ENCODE assay signal across 8 cellular contexts in the genomic region with DNA sequence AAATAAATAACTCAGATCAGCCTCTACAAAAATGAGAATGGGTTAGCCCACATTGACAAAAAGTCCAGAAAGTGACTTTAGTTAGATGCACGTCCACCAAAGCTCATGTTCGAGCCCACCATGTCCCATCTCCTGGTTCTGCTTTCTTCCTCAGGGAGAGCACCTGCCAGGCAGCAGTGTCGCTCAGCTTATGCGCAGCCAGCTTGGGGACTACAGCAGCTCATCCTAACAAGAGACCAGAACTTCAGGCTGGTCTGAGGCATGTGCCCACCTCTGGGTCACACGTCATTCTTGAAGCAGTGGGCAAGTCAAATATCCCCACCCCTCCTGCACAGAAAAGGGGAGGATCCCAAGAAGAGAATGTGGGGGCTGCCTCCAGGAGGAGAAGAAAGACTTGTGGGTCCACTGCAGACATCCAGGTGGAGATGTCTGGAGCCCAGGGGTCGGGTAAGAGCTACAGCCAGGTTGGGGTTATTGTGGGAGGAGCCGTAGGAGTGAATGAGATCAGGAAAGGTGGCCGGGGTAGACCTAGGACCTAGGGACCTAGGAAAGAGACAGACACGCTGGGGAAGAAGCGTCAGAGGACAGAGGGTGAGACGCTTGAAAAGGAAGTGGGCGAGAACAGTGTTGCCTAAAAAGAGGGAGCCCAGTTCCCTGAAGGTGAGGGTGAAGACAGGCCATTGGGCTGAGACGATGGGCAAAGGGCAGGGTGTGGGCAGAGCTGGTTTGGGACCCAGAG. TPM values are rescaled to one million over a fixed set of nuclear protein-coding genes. Genes with fewer than 3 reads are reported as not detected.
A peak's percentile ranks its signal among the peaks of the same experiment; 100 is the strongest.
DNase-seq lines count a peak whose midpoint lies in the region; ATAC-seq and TF ChIP-seq lines count a peak whose summit lies in the region.

No MANE protein-coding gene starts in this region.

- H3K9me3 ChIP-seq in Peyer's patch (no peaks in the 10 kb centered on the region), ovary (no peaks in the 10 kb centered on the region)

- H3K4me1 ChIP-seq in Peyer's patch (peaks cover 0 to 12% (median 3%) of the 10 kb centered on the region in 4 donors), ovary (ENCODE audit: insufficient read depth) (peaks cover 2% of the 10 kb centered on the region)

- no peak for ATAC-seq in GM18505 (IDR thresholded peaks at IDR 0.05; ENCODE audit: unreplicated experiment)

- DNase-seq in GM12864 (ENCODE audit: low read depth) (no peak), Peyer's patch (peak in 1 of 3 donors; percentile 39), fibroblast of pulmonary artery (ENCODE audit: low read depth) (no peak), ovary (peak in 1 of 5 donors; percentile 21), NCI-H1436 treated with DMSO at 0.1 percent for 48 hours (lab: John Stamatoyannopoulos, UW) (no peak), foreskin melanocyte (no peak), nucleus accumbens (lab: John Stamatoyannopoulos, UW) (no peak)

- H3K4me3 ChIP-seq in GM12864 (ENCODE audit: low read depth, low read length) (peak overlapping the region; percentile 56), Peyer's patch (peak overlapping the region; percentile 36 to 61 (median 53)), fibroblast of pulmonary artery (replicated peaks; ENCODE audit: low read depth, low read length) (peak overlapping the region; percentile 77), ovary (peak overlapping the region; percentile 37)

- intact Hi-C loops in ovary (cut with DNase I), result no loop called here

- TF ChIP-seq CTCF in GM12864 (IDR thresholded peaks at IDR 0.05; ENCODE audit: low read depth, low read length, missing control alignments), result no peak
- no peak for TF ChIP-seq CTCF in Peyer's patch (IDR thresholded peaks at IDR 0.05)
- no peak for TF ChIP-seq CTCF in fibroblast of pulmonary artery (IDR thresholded peaks at IDR 0.05; ENCODE audit: low read length, missing control alignments)
- TF ChIP-seq CTCF in ovary (IDR thresholded peaks at IDR 0.05), result no peak

- TF ChIP-seq POLR2A in Peyer's patch (IDR thresholded peaks at IDR 0.05), result no peak
- no peak for TF ChIP-seq POLR2A in ovary (IDR thresholded peaks at IDR 0.05)
- TF ChIP-seq POLR2A in GM18505 (IDR thresholded peaks at IDR 0.05; ENCODE audit: borderline replicate concordance, extremely low read depth, insufficient read depth, insufficient read length), result no peak

- H3K27ac ChIP-seq in Peyer's patch (peak overlapping the region in 3 of 4 donors; percentile 38 to 59 (median 56)), ovary (no peak overlapping the region)

- H3K27me3 ChIP-seq in Peyer's patch (no peaks in the 10 kb centered on the region), ovary (no peaks in the 10 kb centered on the region)

- no peak for TF ChIP-seq EP300 in ovary (IDR thresholded peaks at IDR 0.05)

- H3K36me3 ChIP-seq in Peyer's patch, result no peaks in the 10 kb centered on the region
- no peaks in the 10 kb centered on the region for H3K36me3 ChIP-seq in ovary

- 58 to 63% (median 59%) methylated on average over 12 to 13 of the region's 13 CpGs for WGBS in ovary, 3 donors

RNA-seq across cellular contexts. Expression of a gene that starts 52.5 kb away (rescaled TPM):
- total RNA-seq in Peyer's patch, result 10 to 100 TPM; 26.6 to 65.7 (median 36.8) TPM
- 100 to 1,000 TPM in 5 of 7 donors, 10 to 100 TPM in 2; 42.3 to 166 (median 123) TPM for total RNA-seq in ovary
- polyA plus RNA-seq in ovary, result 100 to 1,000 TPM in 1 of 2 donors, 10 to 100 TPM in 1; 45.0 to 111 TPM

Comparison
In these comparisons a context has a peak if more than half of its experiments do, and no peak if none do; other contexts are left out.
1. H3K27ac ChIP-seq: peak in Peyer's patch (3 of 4); none in ovary (0 of 2).
2. Peak in every context shown above with its lines, with median percentiles within 50 percentile points of each other: H3K4me3 ChIP-seq.